In genomic region chr1:60746278-60746761, GRCh38 we compare ENCODE assay signal across 13 cellular contexts.
DNase-seq lines count a peak whose midpoint lies in the region; ATAC-seq, FAIRE-seq and TF ChIP-seq lines count a peak whose summit lies in the region.
"Had no signal": no experiment of that assay in that cellular context is flagged by ENCODE, and none has a peak within 500 bp of the region (broad histone marks: within the 10 kb centered on the region; RNA-seq: fewer than 3 reads in every experiment).

No MANE protein-coding gene starts in this region.

- H3K9ac ChIP-seq in kidney (ENCODE audit: low read length in 2 of 2) = no peak overlapping the region

- no peak overlapping the region for H3K4me3 Mint-ChIP-seq in neural crest cell
- H3K4me3 Mint-ChIP-seq: activated naive CD8-positive, alpha-beta T cell had no signal

- H3K4me3 ChIP-seq in gastroesophageal sphincter = no peak overlapping the region
- H3K4me3 ChIP-seq in kidney (ENCODE audit: low read length in 2 of 2) = no peak overlapping the region
- H3K4me3 ChIP-seq in adrenal gland = no peak overlapping the region

- H3K4me1 ChIP-seq in gastroesophageal sphincter (no peaks in the 10 kb centered on the region), kidney (ENCODE audit: control insufficient read depth in 1 of 2, insufficient read depth in 1 of 2, low read depth in 1 of 2, low read length in 2 of 2) (no peaks in the 10 kb centered on the region), adrenal gland (replicated peaks in 1 of 2) (no peaks in the 10 kb centered on the region)

- no peak for TF ChIP-seq CTCF in gastroesophageal sphincter (IDR thresholded peaks at IDR 0.05)
- no peak for TF ChIP-seq CTCF in neural crest cell (conservative IDR thresholded peaks at IDR 0.05)
- no peak for TF ChIP-seq CTCF in kidney (IDR thresholded peaks at IDR 0.05; ENCODE audit: borderline replicate concordance, extremely low read depth, insufficient read depth)
- TF ChIP-seq CTCF in adrenal gland (IDR thresholded peaks at IDR 0.05) = no peak

- H3K4me1 Mint-ChIP-seq in neural crest cell = peaks cover 16% of the 10 kb centered on the region

- peak overlapping the region; percentile 82 for H3K27ac Mint-ChIP-seq in neural crest cell (ENCODE audit: unreplicated experiment)
- H3K27ac Mint-ChIP-seq: activated naive CD8-positive, alpha-beta T cell had no signal

- H3K36me3 ChIP-seq in gastroesophageal sphincter (no peaks in the 10 kb centered on the region), kidney (ENCODE audit: control insufficient read depth in 1 of 2, insufficient read depth in 2 of 2, low read length in 2 of 2) (no peaks in the 10 kb centered on the region), adrenal gland (replicated peaks in 1 of 2) (no peaks in the 10 kb centered on the region)

- peaks cover 10% of the 10 kb centered on the region for H3K9me3 Mint-ChIP-seq in neural crest cell

- TF ChIP-seq POLR2A in gastroesophageal sphincter (IDR thresholded peaks at IDR 0.05) = no peak
- TF ChIP-seq POLR2A in adrenal gland (IDR thresholded peaks at IDR 0.05) = no peak

- H3K27ac ChIP-seq in gastroesophageal sphincter = peak overlapping the region in 2 of 4 donors; percentile 17 to 40
- H3K27ac ChIP-seq in kidney (ENCODE audit: low read depth in 2 of 2, low read length in 2 of 2) = no peak overlapping the region
- H3K27ac ChIP-seq in adrenal gland = no peak overlapping the region

- ATAC-seq in gastroesophageal sphincter (peak; percentile 28), GM21786 (IDR thresholded peaks at IDR 0.05; ENCODE audit: unreplicated experiment) (no peak), HG03520 (IDR thresholded peaks at IDR 0.05; ENCODE audit: unreplicated experiment) (no peak)
- ATAC-seq: left colon had no signal

- no peaks in the 10 kb centered on the region for H3K9me3 ChIP-seq in gastroesophageal sphincter
- no peaks in the 10 kb centered on the region for H3K9me3 ChIP-seq in kidney (ENCODE audit: control insufficient read depth in 1 of 2, low read length in 2 of 2)
- H3K9me3 ChIP-seq in adrenal gland (replicated peaks in 1 of 3) = no peaks in the 10 kb centered on the region

- no peaks in the 10 kb centered on the region for H3K27me3 Mint-ChIP-seq in neural crest cell (ENCODE audit: low read depth)
- H3K27me3 Mint-ChIP-seq: activated naive CD8-positive, alpha-beta T cell had no signal

- WGBS in gastroesophageal sphincter (ENCODE audit: low coverage in 1 of 2), 2 donors = 35 to 37% methylated on average over 4 to 7 of the region's 11 CpGs
- WGBS in adrenal gland, 4 donors = 65 to 72% (median 71%) methylated on average over 11 of the region's 11 CpGs

- peaks cover 4% of the 10 kb centered on the region for H3K36me3 Mint-ChIP-seq in neural crest cell (ENCODE audit: low read depth)
- H3K36me3 Mint-ChIP-seq: activated naive CD8-positive, alpha-beta T cell had no signal

- H3K27me3 ChIP-seq in gastroesophageal sphincter = no peaks in the 10 kb centered on the region
- no peaks in the 10 kb centered on the region for H3K27me3 ChIP-seq in adrenal gland

- FAIRE-seq in kidney (lab: Jason Lieb, UNC) = no peak

- DNase-seq in COR-L47 (lab: John Stamatoyannopoulos, UW) (peak; percentile 6), NCI-H446 treated with DMSO at 0.1 percent for 48 hours (lab: John Stamatoyannopoulos, UW) (peak; percentile 41), neural crest cell (ENCODE audit: low read depth, low spot score) (no peak), kidney (no peak), adrenal gland (no peak)
- DNase-seq: dermis blood vessel endothelial cell, DMS79 treated with DMSO at 0.1 percent for 48 hours, left colon, NCI-H2029 treated with DMSO at 0.1 percent for 48 hours had no signal

- no peak for TF ChIP-seq EP300 in gastroesophageal sphincter (IDR thresholded peaks at IDR 0.05)

- intact Hi-C loops in kidney (cut with DNase I) (no loop called here), adrenal gland (cut with DNase I) (no loop called here)

Comparison
In these comparisons a context has a peak if more than half of its experiments do, and no peak if none do; other contexts are left out.
1. DNase-seq: peak in COR-L47 (single experiment) and NCI-H446 treated with DMSO at 0.1 percent for 48 hours (single experiment); none in neural crest cell (single experiment), kidney (single experiment) and adrenal gland (0 of 7).